Comparison of ENCODE assay signal across 11 cellular contexts in the genomic region with DNA sequence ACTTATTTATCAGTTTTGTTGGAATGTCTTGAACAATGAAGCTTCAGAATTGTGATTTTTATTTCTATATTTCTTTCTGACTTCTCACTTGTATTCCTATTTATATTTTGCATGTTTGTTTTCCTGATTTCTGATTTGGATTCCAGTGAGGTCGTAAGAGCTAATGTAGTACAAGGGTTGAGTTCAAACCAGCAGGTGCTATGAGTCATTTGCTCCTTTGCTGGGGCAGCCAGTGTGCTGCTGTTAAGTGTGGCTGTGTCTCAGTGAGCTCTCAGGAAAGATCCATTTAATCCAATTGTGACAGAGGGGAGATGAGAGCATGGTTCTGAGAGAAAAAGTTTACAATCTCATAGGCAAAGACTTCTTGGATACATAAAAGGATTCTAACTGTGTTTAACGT. TPM values are rescaled to one million over a fixed set of nuclear protein-coding genes. Genes with fewer than 3 reads are reported as not detected.
DNase-seq lines count a peak whose midpoint lies in the region; ATAC-seq and TF ChIP-seq lines count a peak whose summit lies in the region.
"Had no signal": no experiment of that assay in that cellular context is flagged by ENCODE, and none has a peak within 500 bp of the region (broad histone marks: within the 10 kb centered on the region; RNA-seq: fewer than 3 reads in every experiment).

No MANE protein-coding gene starts in this region.

- H3K9me3 ChIP-seq in Panc1 (ENCODE audit: control insufficient read depth, insufficient read depth, low read depth, low read length): no peaks in the 10 kb centered on the region

- peaks cover 4% of the 10 kb centered on the region for H3K4me1 Mint-ChIP-seq in activated T-cell treated with anti-CD3 and anti-CD28 coated beads, Interleukin-2, amount 50 U/mL, for 4 hours (ENCODE audit: low read depth)

- intact Hi-C loops in Panc1 (cut with micrococcal nuclease; ENCODE audit: unreplicated experiment): no loop called here

- no peaks in the 10 kb centered on the region for H3K27me3 ChIP-seq in Panc1 (ENCODE audit: control insufficient read depth, insufficient read depth, low read length)

- no peak overlapping the region for H3K4me3 Mint-ChIP-seq in activated T-cell treated with anti-CD3 and anti-CD28 coated beads, Interleukin-2, amount 50 U/mL, for 4 hours
- H3K4me3 Mint-ChIP-seq: neural crest cell; T-helper 2 cell treated with Interferon-gamma antibody and Interleukin-4, amounts not matched to agents 5 μg/mL and 100 μg/mL, for 36 hours had no signal

- no peaks in the 10 kb centered on the region for H3K27me3 Mint-ChIP-seq in activated T-cell treated with anti-CD3 and anti-CD28 coated beads, Interleukin-2, amount 50 U/mL, for 4 hours (ENCODE audit: low read depth)

- H3K36me3 Mint-ChIP-seq in activated T-cell treated with anti-CD3 and anti-CD28 coated beads, Interleukin-2, amount 50 U/mL, for 4 hours (ENCODE audit: insufficient read depth): no peaks in the 10 kb centered on the region
- H3K36me3 Mint-ChIP-seq in activated naive CD4-positive, alpha-beta T cell treated with anti-CD3 and anti-CD28 coated beads, Interleukin-2, amount 50 U/mL, for 72 hours: no peaks in the 10 kb centered on the region

- in situ Hi-C loops in Panc1 (cut with HindIII; ENCODE audit: low pct_unique_long_range_greater_than_20kb, low sequenced_read_pairs): no loop called here

- H3K36me3 ChIP-seq in Panc1 (ENCODE audit: control insufficient read depth, insufficient read depth, low read length): no peaks in the 10 kb centered on the region

- TF ChIP-seq CTCF in Panc1 (IDR thresholded peaks at IDR 0.05) (no peak), foreskin fibroblast (IDR thresholded peaks at IDR 0.05; ENCODE audit: low read depth, low read length) (no peak)

- peak; percentile 25 for DNase-seq in DMS 273 (lab: John Stamatoyannopoulos, UW; ENCODE audit: unreplicated experiment)
- no peak for DNase-seq in DMS 273 treated with DMSO at 0.1 percent for 48 hours (lab: John Stamatoyannopoulos, UW)
- DNase-seq in Panc1 (ENCODE audit: low read depth, low spot score): peak; percentile 13
- DNase-seq in foreskin fibroblast: peak; percentile 30 to 60
- peak; percentile 64 for DNase-seq in pulmonary artery endothelial cell (ENCODE audit: low read depth, low spot score)
- no peak for DNase-seq in activated T-cell treated with anti-CD3 and anti-CD28 coated beads, Interleukin-2, amount 50 U/mL, for 4 hours
- no peak for DNase-seq in effector CD4-positive, alpha-beta T cell
- no peak for DNase-seq in activated naive CD4-positive, alpha-beta T cell treated with anti-CD3 and anti-CD28 coated beads, Interleukin-2, amount 50 U/mL, for 72 hours (ENCODE audit: low spot score in 2 of 2)

- H3K9me3 Mint-ChIP-seq in activated T-cell treated with anti-CD3 and anti-CD28 coated beads, Interleukin-2, amount 50 U/mL, for 4 hours: no peaks in the 10 kb centered on the region
- H3K9me3 Mint-ChIP-seq in activated naive CD4-positive, alpha-beta T cell treated with anti-CD3 and anti-CD28 coated beads, Interleukin-2, amount 50 U/mL, for 72 hours: no peaks in the 10 kb centered on the region
- H3K9me3 Mint-ChIP-seq: neural crest cell; T-helper 2 cell treated with Interferon-gamma antibody and Interleukin-4, amounts not matched to agents 5 μg/mL and 100 μg/mL, for 36 hours had no signal

- POLR2A ChIA-PET in Panc1 (lab: Charles Lee): interaction anchor here (0.7 to 0.8 kb wide), 2 partner anchors 227 to 354 kb away, joined by 4 read pairs; no protein-coding TSS in a partner anchor

- peak overlapping the region in 1 of 2 donors; percentile 1 for H3K27ac Mint-ChIP-seq in activated naive CD4-positive, alpha-beta T cell treated with anti-CD3 and anti-CD28 coated beads, Interleukin-2, amount 50 U/mL, for 72 hours
- H3K27ac Mint-ChIP-seq: T-helper 2 cell treated with Interferon-gamma antibody and Interleukin-4, amounts not matched to agents 5 μg/mL and 100 μg/mL, for 36 hours had no signal

- no peak overlapping the region for H3K4me3 ChIP-seq in Panc1 (ENCODE audit: low read depth in 2 of 2, low read length in 2 of 2)
- H3K4me3 ChIP-seq in foreskin fibroblast (ENCODE audit: low read depth in 1 of 2, low read length in 2 of 2): no peak overlapping the region

- peaks cover 5% of the 10 kb centered on the region for H3K4me1 ChIP-seq in Panc1 (ENCODE audit: control insufficient read depth, insufficient read depth, low read length)

- H3K27ac ChIP-seq in Panc1 (ENCODE audit: low read length): no peak overlapping the region
- H3K27ac ChIP-seq: 22Rv1 had no signal

- CTCF ChIA-PET in Panc1 (lab: Charles Lee): interaction anchor here (0.6 kb wide), 1 partner anchor 60 kb away, joined by 4 read pairs; no protein-coding TSS in a partner anchor

- BruUV-seq in Panc1 (replicated peaks; lab: Mats Ljungman, UMichigan): no TSS peak

- ATAC-seq in Panc1: peak; percentile 86
- ATAC-seq in activated T-cell treated with anti-CD3 and anti-CD28 coated beads, Interleukin-2, amount 50 U/mL, for 4 hours: no peak
- ATAC-seq in activated naive CD4-positive, alpha-beta T cell treated with anti-CD3 and anti-CD28 coated beads, Interleukin-2, amount 50 U/mL, for 72 hours: no peak

RNA-seq across cellular contexts. Expression of gene MCU, which starts 48.6 kb away (rescaled TPM):
- total RNA-seq in Panc1 (2021; ENCODE audit: unreplicated experiment) (31.6 TPM), pulmonary artery endothelial cell (22.4 and 29.9 TPM in 2 replicates)
- 18.8 TPM for polyA plus RNA-seq in Panc1 (2012; ENCODE audit: insufficient read length)
- total RNA-seq in activated T-cell treated with anti-CD3 and anti-CD28 coated beads, Interleukin-2, amount 50 U/mL, for 4 hours: 10 to 100 TPM in 1 of 3 donors, 1 to 10 TPM in 2; 9.2 to 10.9 (median 9.7) TPM
- 10 to 100 TPM; 22.5 to 35.2 TPM for total RNA-seq in activated naive CD4-positive, alpha-beta T cell treated with anti-CD3 and anti-CD28 coated beads, Interleukin-2, amount 50 U/mL, for 72 hours

Comparison
In these comparisons a context has a peak if more than half of its experiments do, and no peak if none do; other contexts are left out.
1. DNase-seq: peak in DMS 273 (single experiment), Panc1 (single experiment), foreskin fibroblast (2 of 2) and pulmonary artery endothelial cell (single experiment); none in DMS 273 treated with DMSO at 0.1 percent for 48 hours (single experiment), activated T-cell treated with anti-CD3 and anti-CD28 coated beads, Interleukin-2, amount 50 U/mL, for 4 hours (single experiment), effector CD4-positive, alpha-beta T cell (single experiment) and activated naive CD4-positive, alpha-beta T cell treated with anti-CD3 and anti-CD28 coated beads, Interleukin-2, amount 50 U/mL, for 72 hours (0 of 2).